ENCODE assay signal across 31 cellular contexts in genomic region chr5:124337996-124338395, GRCh38.
"Had no signal": no experiment of that assay in that cellular context is flagged by ENCODE, and none has a peak within 500 bp of the region (broad histone marks: within the 10 kb centered on the region; RNA-seq: fewer than 3 reads in every experiment).

No MANE protein-coding gene starts in this region.

- H3K4me3 Mint-ChIP-seq: activated CD4-positive, alpha-beta memory T cell treated with anti-CD3 and anti-CD28 coated beads, Interleukin-2, amount 10 ng/mL, durations not matched to agents 7 days and 5 days; activated CD8-positive, alpha-beta memory T cell treated with anti-CD3 and anti-CD28 coated beads, Interleukin-2, amount 10 ng/mL, durations not matched to agents 7 days and 5 days; activated naive CD4-positive, alpha-beta T cell treated with anti-CD3 and anti-CD28 coated beads, Interleukin-2, amount 10 ng/mL, durations not matched to agents 7 days and 5 days; activated naive CD8-positive, alpha-beta T cell; activated naive CD8-positive, alpha-beta T cell treated with anti-CD3 and anti-CD28 coated beads, Interleukin-2, amount 50 U/mL, for 24 hours; brain had no signal

- H3K27me3 Mint-ChIP-seq: activated CD4-positive, alpha-beta memory T cell treated with anti-CD3 and anti-CD28 coated beads, Interleukin-2, amount 10 ng/mL, durations not matched to agents 7 days and 5 days; activated CD8-positive, alpha-beta memory T cell treated with anti-CD3 and anti-CD28 coated beads, Interleukin-2, amount 10 ng/mL, durations not matched to agents 7 days and 5 days; activated naive CD4-positive, alpha-beta T cell treated with anti-CD3 and anti-CD28 coated beads, Interleukin-2, amount 10 ng/mL, durations not matched to agents 7 days and 5 days; activated naive CD8-positive, alpha-beta T cell treated with anti-CD3 and anti-CD28 coated beads, Interleukin-2, amount 50 U/mL, for 24 hours had no signal

- H3K27me3 ChIP-seq: SJCRH30 had no signal

- ATAC-seq: activated CD8-positive, alpha-beta memory T cell treated with anti-CD3 and anti-CD28 coated beads, Interleukin-2, amount 10 ng/mL, durations not matched to agents 7 days and 5 days; activated naive CD8-positive, alpha-beta T cell treated with anti-CD3 and anti-CD28 coated beads, Interleukin-2, amount 50 U/mL, for 24 hours; K562; Panc1 had no signal

- FAIRE-seq: K562 had no signal

- H3K36me3 ChIP-seq: SJCRH30, WERI-Rb-1 had no signal

- H3K27ac ChIP-seq: SJCRH30, SK-N-MC, WERI-Rb-1 had no signal

- H3K9me3 Mint-ChIP-seq: activated CD4-positive, alpha-beta memory T cell treated with anti-CD3 and anti-CD28 coated beads, Interleukin-2, amount 10 ng/mL, durations not matched to agents 7 days and 5 days; activated naive CD4-positive, alpha-beta T cell treated with anti-CD3 and anti-CD28 coated beads, Interleukin-2, amount 10 ng/mL, durations not matched to agents 7 days and 5 days had no signal

- H3K4me3 ChIP-seq: K562, SJCRH30, SK-N-MC had no signal

- H3K27ac Mint-ChIP-seq: activated CD4-positive, alpha-beta memory T cell treated with anti-CD3 and anti-CD28 coated beads, Interleukin-2, amount 10 ng/mL, durations not matched to agents 7 days and 5 days; activated CD8-positive, alpha-beta memory T cell treated with anti-CD3 and anti-CD28 coated beads, Interleukin-2, amount 10 ng/mL, durations not matched to agents 7 days and 5 days; activated naive CD4-positive, alpha-beta T cell treated with anti-CD3 and anti-CD28 coated beads, Interleukin-2, amount 10 ng/mL, durations not matched to agents 7 days and 5 days; activated naive CD8-positive, alpha-beta T cell; activated naive CD8-positive, alpha-beta T cell treated with anti-CD3 and anti-CD28 coated beads, Interleukin-2, amount 50 U/mL, for 24 hours; brain had no signal

- DNase-seq: activated CD4-positive, alpha-beta memory T cell treated with anti-CD3 and anti-CD28 coated beads, Interleukin-2, amount 10 ng/mL, durations not matched to agents 7 days and 5 days; activated CD4-positive, alpha-beta T cell treated with anti-CD3 and anti-CD28 coated beads for 1 hour; activated CD4-positive, alpha-beta T cell treated with anti-CD3 and anti-CD28 coated beads for 48 hours; activated CD4-positive, CD25-positive, alpha-beta regulatory T cell; activated CD8-positive, alpha-beta memory T cell treated with anti-CD3 and anti-CD28 coated beads for 24 hours; activated CD8-positive, alpha-beta memory T cell treated with anti-CD3 and anti-CD28 coated beads, Interleukin-2, amount 10 ng/mL, durations not matched to agents 7 days and 5 days; activated CD8-positive, alpha-beta memory T cell treated with anti-CD3 and anti-CD28 coated beads, Interleukin-2, amount 50 U/mL, for 48 hours; activated effector memory CD4-positive, alpha-beta T cell treated with Interleukin-2 at 50 U/mL for 16 hours; activated naive CD4-positive, alpha-beta T cell treated with anti-CD3 and anti-CD28 coated beads, Interleukin-2, amount 10 ng/mL, durations not matched to agents 7 days and 5 days; activated naive CD8-positive, alpha-beta T cell treated with anti-CD3 and anti-CD28 coated beads, Interleukin-2, amount 50 U/mL, for 24 hours; activated T-cell treated with anti-CD3 and anti-CD28 coated beads, Interleukin-2, amount 50 U/mL, for 48 hours; amniotic stem cell; aorta; central memory CD4-positive, alpha-beta T cell; NCI-H1092 treated with DMSO at 0.1 percent for 48 hours; NCI-H1417; NCI-H146; NCI-H187; NCI-H2029 treated with DMSO at 0.1 percent for 48 hours; NCI-H2171 treated with DMSO at 0.1 percent for 48 hours; NCI-H2227 treated with DMSO at 0.1 percent for 48 hours; NCI-H524 treated with DMSO at 0.1 percent for 48 hours; SHP77; SJCRH30; T1000; WERI-Rb-1 had no signal

- H3K36me3 Mint-ChIP-seq: activated CD8-positive, alpha-beta memory T cell treated with anti-CD3 and anti-CD28 coated beads, Interleukin-2, amount 10 ng/mL, durations not matched to agents 7 days and 5 days; activated naive CD4-positive, alpha-beta T cell treated with anti-CD3 and anti-CD28 coated beads, Interleukin-2, amount 10 ng/mL, durations not matched to agents 7 days and 5 days; activated naive CD8-positive, alpha-beta T cell; brain had no signal

- H3K9me3 ChIP-seq: SJCRH30 had no signal

- H3K4me1 Mint-ChIP-seq: activated CD4-positive, alpha-beta memory T cell treated with anti-CD3 and anti-CD28 coated beads, Interleukin-2, amount 10 ng/mL, durations not matched to agents 7 days and 5 days; activated CD8-positive, alpha-beta memory T cell treated with anti-CD3 and anti-CD28 coated beads, Interleukin-2, amount 10 ng/mL, durations not matched to agents 7 days and 5 days; activated naive CD4-positive, alpha-beta T cell treated with anti-CD3 and anti-CD28 coated beads, Interleukin-2, amount 10 ng/mL, durations not matched to agents 7 days and 5 days; activated naive CD8-positive, alpha-beta T cell treated with anti-CD3 and anti-CD28 coated beads, Interleukin-2, amount 50 U/mL, for 24 hours; brain had no signal

- H3K4me1 ChIP-seq: SJCRH30 had no signal
